In genomic region chr7:45259966-45260646, GRCh38 we compare ENCODE assay signal across 8 cellular contexts.
DNase-seq lines count a peak whose midpoint lies in the region; ATAC-seq and TF ChIP-seq lines count a peak whose summit lies in the region.

No MANE protein-coding gene starts in this region.

- WGBS in right cardiac atrium = 23% methylated on average over 30 of the region's 30 CpGs

- H3K9ac ChIP-seq in SU-DHL-6 (ENCODE audit: low read length) = no peak overlapping the region

- H3K79me2 ChIP-seq in SU-DHL-6 (ENCODE audit: insufficient read depth, low read length) = no peaks in the 10 kb centered on the region

- no peaks in the 10 kb centered on the region for H3K9me2 ChIP-seq in SU-DHL-6 (replicated peaks; ENCODE audit: insufficient read depth, low read length)

- no peak overlapping the region for H3K4me3 ChIP-seq in SU-DHL-6 (ENCODE audit: insufficient read depth, low read length, poor library complexity, severe bottlenecking)
- H3K4me3 ChIP-seq in right cardiac atrium (ENCODE audit: low read length) = no peak overlapping the region

- TF ChIP-seq CTCF in SU-DHL-6 (IDR thresholded peaks at IDR 0.05; ENCODE audit: insufficient read depth, low read length, poor library complexity, severe bottlenecking) = peak; percentile 99

- no peaks in the 10 kb centered on the region for H3K4me1 ChIP-seq in right cardiac atrium (ENCODE audit: control insufficient read depth, insufficient read depth, low read length)

- H4K20me1 ChIP-seq in SU-DHL-6 (ENCODE audit: low read depth, low read length) = no peaks in the 10 kb centered on the region

- no peak overlapping the region for H2AFZ ChIP-seq in SU-DHL-6 (ENCODE audit: low read depth, low read length, severe bottlenecking)

- H3K9me3 ChIP-seq in SU-DHL-6 (ENCODE audit: insufficient read depth, low read length) (no peaks in the 10 kb centered on the region), right cardiac atrium (ENCODE audit: control insufficient read depth, low read length) (no peaks in the 10 kb centered on the region)

- intact Hi-C loops in right cardiac atrium (cut with DNase I) = loop anchor here (2.0 to 5.0 kb wide), 2 partner anchors 103 to 105 kb away; partner anchors contain the start of gene RAMP3 (in 2 of the 4)
- intact Hi-C loops in sciatic nerve (cut with DNase I) = no loop called here

- H3K4me2 ChIP-seq in SU-DHL-6 (ENCODE audit: low read depth, low read length, poor library complexity, severe bottlenecking) = no peak overlapping the region

- H3K27ac ChIP-seq in SU-DHL-6 (ENCODE audit: low read depth, low read length) (no peak overlapping the region), right cardiac atrium (ENCODE audit: low read length) (no peak overlapping the region)

- H3K36me3 ChIP-seq in SU-DHL-6 (ENCODE audit: low read length) = no peaks in the 10 kb centered on the region

- H3K27me3 ChIP-seq in SU-DHL-6 (ENCODE audit: low read length) = no peaks in the 10 kb centered on the region
- no peaks in the 10 kb centered on the region for H3K27me3 ChIP-seq in right cardiac atrium (ENCODE audit: control insufficient read depth, insufficient read depth)

- ATAC-seq in right cardiac atrium (peak; percentile 85), sciatic nerve (peak; percentile 89)

- DNase-seq in NCI-H345 (lab: John Stamatoyannopoulos, UW) = peak; percentile 4
- no peak for DNase-seq in NCI-H345 treated with DMSO at 0.1 percent for 48 hours (lab: John Stamatoyannopoulos, UW; ENCODE audit: unreplicated experiment)
- peak; percentile 63 for DNase-seq in HK-2 (ENCODE audit: unreplicated experiment)
- DNase-seq in activated naive CD8-positive, alpha-beta T cell treated with anti-CD3 and anti-CD28 coated beads, Interleukin-2, amount 50 U/mL, for 16 hours (ENCODE audit: low read depth, low spot score) = peak; percentile 49
- DNase-seq in right cardiac atrium = peak; percentile 49 to 86 (median 82)
- peak; percentile 78 for DNase-seq in sciatic nerve (ENCODE audit: low spot score)
- no peak for DNase-seq in NCI-H1436 (lab: John Stamatoyannopoulos, UW)

- H3F3A ChIP-seq in SU-DHL-6 (ENCODE audit: insufficient read depth) = no peaks in the 10 kb centered on the region

Comparison
In these comparisons a context has a peak if more than half of its experiments do, and no peak if none do; other contexts are left out.
1. DNase-seq: peak in NCI-H345 (single experiment), HK-2 (single experiment), activated naive CD8-positive, alpha-beta T cell treated with anti-CD3 and anti-CD28 coated beads, Interleukin-2, amount 50 U/mL, for 16 hours (single experiment), right cardiac atrium (3 of 3) and sciatic nerve (single experiment); none in NCI-H345 treated with DMSO at 0.1 percent for 48 hours (single experiment) and NCI-H1436 (single experiment).